ENCODE assay signal across 8 cellular contexts in genomic region chr5:149345147-149345891, GRCh38. TPM values are rescaled to one million over a fixed set of nuclear protein-coding genes. Genes with fewer than 3 reads are reported as not detected.
DNase-seq lines count a peak whose midpoint lies in the region; ATAC-seq and TF ChIP-seq lines count a peak whose summit lies in the region.

GRPEL2 (plus strand) TSS chr5:149345499; CDS start chr5:149345540, 41 bp downstream.

- H3K9ac ChIP-seq in adipocyte (ENCODE audit: low read length) = peak within 1 kb of the TSS; percentile 94

- H3K27ac ChIP-seq in heart left ventricle = peak within 1 kb of the TSS; percentile 69 to 93 (median 86)
- H3K27ac ChIP-seq in upper lobe of left lung = peak within 1 kb of the TSS; percentile 79 to 89 (median 86)

- peak; percentile 98 for DNase-seq in GM12865 (ENCODE audit: low read depth)
- DNase-seq in NCI-H1436 (lab: John Stamatoyannopoulos, UW) = peak; percentile 94
- DNase-seq in T follicular helper cell (ENCODE audit: low read depth) = peak; percentile 69
- DNase-seq in adipocyte (ENCODE audit: low read depth) = peak; percentile 99
- peak; percentile 95 to 98 (median 98) for DNase-seq in heart left ventricle
- DNase-seq in posterior cingulate gyrus = peak; percentile 94 to 99 (median 96)
- peak; percentile 95 to 97 for DNase-seq in upper lobe of left lung

- intact Hi-C loops in heart left ventricle (cut with DNase I) = loop anchor here in 3 of 10 donors (5.0 to 10.0 kb wide), 3 partner anchors 58 to 211 kb away; no protein-coding TSS in a partner anchor
- intact Hi-C loops in posterior cingulate gyrus (cut with DNase I) = loop anchor here (10.0 kb wide), 1 partner anchor 81 kb away; no protein-coding TSS in a partner anchor

- ATAC-seq in HG02759 (IDR thresholded peaks at IDR 0.05; ENCODE audit: unreplicated experiment) (peak; percentile 97), heart left ventricle (peak; percentile 95 to 98 (median 98)), upper lobe of left lung (ENCODE audit: low FRiP score in 2 of 2) (peak; percentile 98 to 99)

- peak in 2 of 4 donors; percentile 71 to 80 for TF ChIP-seq EP300 in upper lobe of left lung (IDR thresholded peaks at IDR 0.05)

- no peak for TF ChIP-seq CTCF in GM12865 (IDR thresholded peaks at IDR 0.05; ENCODE audit: insufficient read depth, low read depth, low read length, missing control alignments)
- TF ChIP-seq CTCF in heart left ventricle (IDR thresholded peaks at IDR 0.05) = no peak
- no peak for TF ChIP-seq CTCF in upper lobe of left lung (IDR thresholded peaks at IDR 0.05)

- WGBS in heart left ventricle, 4 donors = 0 to 1% (median 1%) methylated on average over 37 to 54 of the region's 54 CpGs
- 1 to 7% methylated on average over 12 to 32 of the region's 54 CpGs for WGBS in upper lobe of left lung, 2 donors

- H3K4me1 ChIP-seq in adipocyte (ENCODE audit: control insufficient read depth, insufficient read depth, low read length) (peaks cover 19% of the 10 kb centered on the region), heart left ventricle (peaks cover 0 to 52% (median 16%) of the 10 kb centered on the region in 12 donors), upper lobe of left lung (peaks cover 26 to 40% (median 34%) of the 10 kb centered on the region in 4 donors)

- peaks cover 54% of the 10 kb centered on the region for H3K36me3 ChIP-seq in adipocyte (ENCODE audit: control insufficient read depth, insufficient read depth, low read length, severe bottlenecking)
- peaks cover 2 to 61% (median 47%) of the 10 kb centered on the region in 9 donors for H3K36me3 ChIP-seq in heart left ventricle
- H3K36me3 ChIP-seq in upper lobe of left lung = peaks cover 15 to 32% (median 18%) of the 10 kb centered on the region in 4 donors

- H3K4me3 ChIP-seq in GM12865 (ENCODE audit: low read depth, low read length) = peak within 1 kb of the TSS; percentile 100
- H3K4me3 ChIP-seq in adipocyte (ENCODE audit: low read length) = peak within 1 kb of the TSS; percentile 98
- peak within 1 kb of the TSS; percentile 49 to 86 (median 74) for H3K4me3 ChIP-seq in heart left ventricle
- H3K4me3 ChIP-seq in upper lobe of left lung = peak within 1 kb of the TSS; percentile 54 to 91 (median 76)

- TF ChIP-seq POLR2A in heart left ventricle (IDR thresholded peaks at IDR 0.05) (peak in 1 of 2 donors; percentile 68), upper lobe of left lung (IDR thresholded peaks at IDR 0.05) (peak in 3 of 4 donors; percentile 37 to 78 (median 48))

- H3K27me3 ChIP-seq in adipocyte (replicated peaks; ENCODE audit: control insufficient read depth, insufficient read depth, low read length) (no peaks in the 10 kb centered on the region), heart left ventricle (no peaks in the 10 kb centered on the region), upper lobe of left lung (no peaks in the 10 kb centered on the region)

- H3K9me3 ChIP-seq in adipocyte (ENCODE audit: control insufficient read depth, low read length) = no peaks in the 10 kb centered on the region
- H3K9me3 ChIP-seq in heart left ventricle = no peaks in the 10 kb centered on the region
- H3K9me3 ChIP-seq in upper lobe of left lung = no peaks in the 10 kb centered on the region

RNA-seq across cellular contexts. Expression of gene GRPEL2, which starts in this region (rescaled TPM):
- total RNA-seq in heart left ventricle (10 to 100 TPM in 5 of 9 donors, 1 to 10 TPM in 4; 6.7 to 14.0 (median 10.2) TPM), upper lobe of left lung (10 to 100 TPM in 4 of 6 donors, 1 to 10 TPM in 2; 7.3 to 22.1 (median 12.9) TPM)
- 1 to 10 TPM; 5.1 to 6.8 TPM for polyA plus RNA-seq in heart left ventricle

Comparison
In these comparisons a context has a peak if more than half of its experiments do, and no peak if none do; other contexts are left out.
1. Peak in every context shown above with its lines: DNase-seq, ATAC-seq, H3K4me3 ChIP-seq and H3K27ac ChIP-seq.